ENCODE assay signal across 15 cellular contexts in the genomic region with DNA sequence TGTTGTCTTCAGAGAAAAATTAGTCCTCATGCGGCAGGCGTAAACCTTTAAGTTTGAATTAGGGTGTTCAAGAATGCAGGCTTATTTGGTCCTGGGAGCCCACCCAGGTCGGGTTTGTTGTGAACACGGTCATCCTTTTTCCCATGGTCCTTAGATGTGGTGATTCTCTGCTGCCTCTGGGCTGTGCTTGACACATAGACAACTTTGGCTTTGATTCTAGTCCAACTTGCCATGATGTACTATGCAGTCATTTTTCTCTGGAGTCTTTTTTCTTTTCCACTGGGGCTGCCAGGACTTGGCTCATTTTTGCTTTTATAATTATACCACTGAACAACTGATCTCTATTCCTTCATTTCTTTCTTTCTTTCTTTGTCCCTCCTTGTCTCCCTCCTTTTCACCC.
DNase-seq lines count a peak whose midpoint lies in the region; ATAC-seq and TF ChIP-seq lines count a peak whose summit lies in the region.
"Had no signal": no experiment of that assay in that cellular context is flagged by ENCODE, and none has a peak within 500 bp of the region (broad histone marks: within the 10 kb centered on the region; RNA-seq: fewer than 3 reads in every experiment).

No MANE protein-coding gene starts in this region.

- no peaks in the 10 kb centered on the region for H3K36me3 ChIP-seq in endodermal cell (ENCODE audit: control insufficient read depth, insufficient read depth, low read length)
- no peaks in the 10 kb centered on the region for H3K36me3 ChIP-seq in left lung
- H3K36me3 ChIP-seq in MG63: no peaks in the 10 kb centered on the region
- H3K36me3 ChIP-seq: BLaER1 had no signal

- H3K27ac Mint-ChIP-seq in endodermal cell: no peak overlapping the region
- H3K27ac Mint-ChIP-seq: CD4-positive, CD25-positive, alpha-beta regulatory T cell; H9; IgD-negative memory B cell had no signal

- intact Hi-C loops in left cardiac atrium (cut with DNase I) (no loop called here), left lung (cut with DNase I) (no loop called here)

- H3K4me1 ChIP-seq in endodermal cell (ENCODE audit: control insufficient read depth, insufficient read depth, low read length): no peaks in the 10 kb centered on the region
- H3K4me1 ChIP-seq in left lung: peaks cover 0 to 7% of the 10 kb centered on the region in 2 donors
- H3K4me1 ChIP-seq: BLaER1 had no signal

- TF ChIP-seq CTCF in C4-2B (conservative IDR thresholded peaks at IDR 0.05) (no peak), endodermal cell (conservative IDR thresholded peaks at IDR 0.05) (no peak), left lung (IDR thresholded peaks at IDR 0.05) (no peak)

- H3K4me3 ChIP-seq in endodermal cell (ENCODE audit: low read length): no peak overlapping the region
- H3K4me3 ChIP-seq in left lung: no peak overlapping the region
- H3K4me3 ChIP-seq in MG63: no peak overlapping the region
- H3K4me3 ChIP-seq: BLaER1 had no signal

- H3K9ac ChIP-seq in endodermal cell (ENCODE audit: extremely low read depth, low read length, poor library complexity, severe bottlenecking): no peak overlapping the region
- H3K9ac ChIP-seq: BLaER1 had no signal

- H3K4me1 Mint-ChIP-seq in endodermal cell: no peaks in the 10 kb centered on the region
- H3K4me1 Mint-ChIP-seq: CD4-positive, CD25-positive, alpha-beta regulatory T cell; IgD-negative memory B cell had no signal

- no peaks in the 10 kb centered on the region for H3K9me3 ChIP-seq in endodermal cell (ENCODE audit: control insufficient read depth, low read length)
- no peaks in the 10 kb centered on the region for H3K9me3 ChIP-seq in left lung
- H3K9me3 ChIP-seq in MG63: no peaks in the 10 kb centered on the region
- H3K9me3 ChIP-seq: BLaER1 had no signal

- ATAC-seq in left cardiac atrium (peak; percentile 44 to 46), left lung (peak; percentile 41), GM21515 (IDR thresholded peaks at IDR 0.05; ENCODE audit: unreplicated experiment) (no peak)

- peak overlapping the region; percentile 49; the same call in 1 of the 2 replicates for H3K27ac ChIP-seq in C4-2B
- H3K27ac ChIP-seq in endodermal cell (ENCODE audit: low read depth, low read length): no peak overlapping the region
- no peak overlapping the region for H3K27ac ChIP-seq in left lung
- H3K27ac ChIP-seq: BLaER1 had no signal

- 94 to 100% methylated on average over 4 of the region's 4 CpGs for WGBS in endodermal cell (ENCODE audit: insufficient coverage in 1 of 2, insufficient read length in 1 of 2), 2 experiments

- H3K27me3 ChIP-seq in endodermal cell (ENCODE audit: control insufficient read depth, insufficient read depth, low read length, poor library complexity, severe bottlenecking) (no peaks in the 10 kb centered on the region), left lung (no peaks in the 10 kb centered on the region), MG63 (no peaks in the 10 kb centered on the region; the same call in 1 of the 2 replicates)
- H3K27me3 ChIP-seq: BLaER1 had no signal

- H3K4me3 Mint-ChIP-seq in endodermal cell: no peak overlapping the region
- H3K4me3 Mint-ChIP-seq: CD4-positive, CD25-positive, alpha-beta regulatory T cell; H9; IgD-negative memory B cell had no signal

- H3K36me3 Mint-ChIP-seq in endodermal cell (ENCODE audit: low read depth): no peaks in the 10 kb centered on the region
- H3K36me3 Mint-ChIP-seq: CD4-positive, CD25-positive, alpha-beta regulatory T cell; IgD-negative memory B cell had no signal

- H3K9me3 Mint-ChIP-seq in endodermal cell: no peaks in the 10 kb centered on the region
- H3K9me3 Mint-ChIP-seq: H9 had no signal

- H3K27me3 Mint-ChIP-seq in endodermal cell (ENCODE audit: insufficient read depth): no peaks in the 10 kb centered on the region

- DNase-seq in endodermal cell (peak; percentile 13), left cardiac atrium (no peak), left lung (no peak), MG63 (no peak)
- no peak for DNase-seq in activated naive CD4-positive, alpha-beta T cell treated with Interleukin-2 at 50 U/mL for 16 hours
- DNase-seq: 8988T; AML-193; CD4-positive, CD25-positive, alpha-beta regulatory T cell; DMS79; GOT3; H9 had no signal
